ENCODE assay signal across 8 cellular contexts in the genomic region with DNA sequence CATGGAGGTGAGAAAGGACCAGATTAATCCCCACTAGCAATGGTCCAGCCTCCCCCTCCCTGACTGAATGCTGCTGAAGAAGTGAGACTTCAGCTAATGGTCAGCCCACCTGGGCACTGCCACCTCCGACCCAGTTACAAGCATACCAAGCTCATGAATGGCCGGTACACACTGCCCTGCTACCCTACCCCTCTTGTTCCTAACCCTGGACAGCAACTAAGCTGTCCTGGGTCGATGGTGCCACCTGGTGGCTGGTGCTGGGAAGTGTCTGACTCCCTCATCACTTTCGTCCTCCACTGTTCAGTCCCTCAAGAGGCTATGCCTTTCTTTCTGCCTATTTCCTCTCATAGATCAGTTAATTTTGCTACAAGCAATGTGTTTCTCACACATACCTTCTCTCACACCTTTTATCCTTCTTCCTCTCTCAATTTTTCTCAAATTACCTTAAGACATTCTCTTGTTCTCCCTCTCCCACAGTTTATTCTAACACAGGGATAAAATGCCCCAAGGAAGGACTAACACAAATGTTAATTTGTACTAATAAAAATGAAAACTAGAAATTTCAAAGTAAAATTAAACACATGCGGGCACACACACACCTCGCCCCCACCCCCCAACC. TPM values are rescaled to one million over a fixed set of nuclear protein-coding genes. Genes with fewer than 3 reads are reported as not detected.
DNase-seq lines count a peak whose midpoint lies in the region; TF ChIP-seq lines count a peak whose summit lies in the region.

No MANE protein-coding gene starts in this region.

- peaks cover 85% of the 10 kb centered on the region for H3K27me3 Mint-ChIP-seq in endodermal cell (ENCODE audit: insufficient read depth)

- 9 to 15% methylated on average over 6 of the region's 6 CpGs for WGBS in endodermal cell (ENCODE audit: insufficient coverage in 1 of 2, insufficient read length in 1 of 2), 2 experiments

- TF ChIP-seq CTCF in endodermal cell (conservative IDR thresholded peaks at IDR 0.05), result peak; percentile 83

- H3K4me1 Mint-ChIP-seq in endodermal cell, result peaks cover 14% of the 10 kb centered on the region

- H3K4me1 ChIP-seq in endodermal cell (ENCODE audit: control insufficient read depth, insufficient read depth, low read length), result peaks cover 3% of the 10 kb centered on the region

- peaks cover 8% of the 10 kb centered on the region for H3K9me3 ChIP-seq in endodermal cell (ENCODE audit: control insufficient read depth, low read length)

- H3K27ac Mint-ChIP-seq in endodermal cell, result no peak overlapping the region

- H3K36me3 ChIP-seq in endodermal cell (ENCODE audit: control insufficient read depth, insufficient read depth, low read length), result no peaks in the 10 kb centered on the region

- H3K27ac ChIP-seq in endodermal cell (ENCODE audit: low read depth, low read length), result no peak overlapping the region

- no peak overlapping the region for H3K9ac ChIP-seq in endodermal cell (ENCODE audit: extremely low read depth, low read length, poor library complexity, severe bottlenecking)

- H3K4me3 Mint-ChIP-seq in endodermal cell, result no peak overlapping the region

- H3K9me3 Mint-ChIP-seq in endodermal cell, result peaks cover 4% of the 10 kb centered on the region

- DNase-seq in activated naive CD4-positive, alpha-beta T cell treated with Interleukin-2 at 50 U/mL for 16 hours, result peak; percentile 30
- DNase-seq in activated naive CD4-positive, alpha-beta T cell (lab: John Stamatoyannopoulos, UW), result no peak
- DNase-seq in OCI-M1 (lab: John Stamatoyannopoulos, UW) (peak; percentile 68), endodermal cell (peak; percentile 91), NOMO-1 (lab: John Stamatoyannopoulos, UW; ENCODE audit: unreplicated experiment in 2 of 2) (no peak), SIG-M5 treated with dmso at 0.1 percent for 504 hours (lab: John Stamatoyannopoulos, UW; ENCODE audit: unreplicated experiment) (no peak), DMS79 (lab: John Stamatoyannopoulos, UW) (no peak)
- DNase-seq in stimulated activated CD4-positive, alpha-beta T cell treated with anti-CD3 and anti-CD28 coated beads, Interleukin-2, amount 100 ng/mL, for 24 hours, result peak; percentile 50 to 67

- peaks cover 66% of the 10 kb centered on the region for H3K27me3 ChIP-seq in endodermal cell (ENCODE audit: control insufficient read depth, insufficient read depth, low read length, poor library complexity, severe bottlenecking)

- H3K36me3 Mint-ChIP-seq in endodermal cell (ENCODE audit: low read depth), result no peaks in the 10 kb centered on the region

- no peak overlapping the region for H3K4me3 ChIP-seq in endodermal cell (ENCODE audit: low read length)

RNA-seq across cellular contexts. Expression of gene PAX5, which starts 42.4 kb away (rescaled TPM):
- total RNA-seq in endodermal cell, result under 1 TPM in 1 of 2 donors, not detected in 1; 0.15 TPM
- 0.75 TPM for polyA plus RNA-seq in endodermal cell (2013, experiment 1 of 2)
- 1.6 TPM for polyA plus RNA-seq in endodermal cell (2013, experiment 2 of 2)

Comparison
In these comparisons a context has a peak if more than half of its experiments do, and no peak if none do; other contexts are left out.
1. DNase-seq: peak in activated naive CD4-positive, alpha-beta T cell treated with Interleukin-2 at 50 U/mL for 16 hours (single experiment), OCI-M1 (single experiment), endodermal cell (single experiment) and stimulated activated CD4-positive, alpha-beta T cell treated with anti-CD3 and anti-CD28 coated beads, Interleukin-2, amount 100 ng/mL, for 24 hours (2 of 2); none in activated naive CD4-positive, alpha-beta T cell (0 of 4), NOMO-1 (0 of 2), SIG-M5 treated with dmso at 0.1 percent for 504 hours (single experiment) and DMS79 (single experiment).